ENCODE assay signal across 23 cellular contexts in genomic region chr5:31036407-31036806, GRCh38.
DNase-seq lines count a peak whose midpoint lies in the region; ATAC-seq, FAIRE-seq and TF ChIP-seq lines count a peak whose summit lies in the region.
"Had no signal": no experiment of that assay in that cellular context is flagged by ENCODE, and none has a peak within 500 bp of the region (broad histone marks: within the 10 kb centered on the region; RNA-seq: fewer than 3 reads in every experiment).

No MANE protein-coding gene starts in this region.

- no peak for TF ChIP-seq RAD21 in A549 (conservative IDR thresholded peaks at IDR 0.05 in 1 of 2, IDR thresholded peaks at IDR 0.05 in 1 of 2)

- TF ChIP-seq EP300 in A549 (IDR thresholded peaks at IDR 0.05), result no peak

- no peaks in the 10 kb centered on the region for H3K27me3 Mint-ChIP-seq in stimulated activated naive CD8-positive, alpha-beta T cell treated with anti-CD3 and anti-CD28 coated beads, Interleukin-15, amount 100 ng/mL, for 72 hours
- H3K27me3 Mint-ChIP-seq: IgD-negative memory B cell had no signal

- no peak overlapping the region for H3K4me3 ChIP-seq in A549
- H3K4me3 ChIP-seq in SJCRH30, result no peak overlapping the region
- no peak overlapping the region for H3K4me3 ChIP-seq in BE2C (ENCODE audit: low read depth, low read length)
- H3K4me3 ChIP-seq: ascending aorta, heart right ventricle, thyroid gland had no signal

- POLR2A ChIA-PET in A549 (lab: Yijun Ruan, JAX), result no interaction called here

- no peak for ATAC-seq in A549
- no peak for ATAC-seq in stimulated activated naive CD8-positive, alpha-beta T cell treated with anti-CD3 and anti-CD28 coated beads, Interleukin-15, amount 100 ng/mL, for 72 hours
- ATAC-seq: CD8-positive, alpha-beta T cell; esophagus mucosa; heart right ventricle; stimulated activated effector memory CD8-positive, alpha-beta T cell treated with anti-CD3 and anti-CD28 coated beads, Interleukin-12 subunit alpha, Interleukin-12 subunit beta, amount 100 ng/mL, for 72 hours had no signal

- peaks cover 21 to 42% of the 10 kb centered on the region in 2 donors for H3K9me3 Mint-ChIP-seq in stimulated activated naive CD8-positive, alpha-beta T cell treated with anti-CD3 and anti-CD28 coated beads, Interleukin-15, amount 100 ng/mL, for 72 hours

- no peak for TF ChIP-seq POLR2A in A549 (IDR thresholded peaks at IDR 0.05; ENCODE audit: low read length)

- no peak for TF ChIP-seq CTCF in A549 (IDR thresholded peaks at IDR 0.05)
- no peak for TF ChIP-seq CTCF in BE2C (IDR thresholded peaks at IDR 0.05; ENCODE audit: low read depth, low read length)

- H3K27ac ChIP-seq in A549 (no peak overlapping the region), SJCRH30 (no peak overlapping the region)
- H3K27ac ChIP-seq: ascending aorta, heart right ventricle, thyroid gland had no signal

- DNase-seq in A549 (ENCODE audit: low read depth in 1 of 2, low spot score in 1 of 2), result no peak
- DNase-seq in HTR-8/SVneo (ENCODE audit: insufficient read length, low spot score), result peak; percentile 56
- DNase-seq in brain pericyte (ENCODE audit: low read depth, low spot score), result peak; percentile 13
- DNase-seq in glomerular visceral epithelial cell (ENCODE audit: extremely low spot score), result peak; percentile 35
- DNase-seq in stimulated activated naive CD8-positive, alpha-beta T cell treated with anti-CD3 and anti-CD28 coated beads, Interleukin-15, amount 100 ng/mL, for 72 hours, result no peak
- DNase-seq in SJCRH30, result no peak
- DNase-seq in BE2C, result no peak
- DNase-seq in NCI-H1436 treated with DMSO at 0.1 percent for 48 hours (lab: John Stamatoyannopoulos, UW), result no peak
- DNase-seq: 8988T; activated CD4-positive, alpha-beta T cell treated with anti-CD3 and anti-CD28 coated beads, Interleukin-2, amount 50 U/mL, for 1 hour; CD8-positive, alpha-beta T cell; DMS79; heart right ventricle; NCI-H187 treated with DMSO at 0.1 percent for 48 hours; nephron progenitor cell; stimulated activated CD4-positive, alpha-beta T cell treated with anti-CD3 and anti-CD28 coated beads, Interleukin-15, amount 100 ng/mL, for 24 hours; thyroid gland had no signal

- H3K4me1 Mint-ChIP-seq in stimulated activated naive CD8-positive, alpha-beta T cell treated with anti-CD3 and anti-CD28 coated beads, Interleukin-15, amount 100 ng/mL, for 72 hours, result no peaks in the 10 kb centered on the region
- H3K4me1 Mint-ChIP-seq: IgD-negative memory B cell; nephron progenitor cell; stimulated activated effector memory CD8-positive, alpha-beta T cell treated with anti-CD3 and anti-CD28 coated beads, Interleukin-12 subunit alpha, Interleukin-12 subunit beta, amount 100 ng/mL, for 72 hours had no signal

- no peak overlapping the region for H3K4me2 ChIP-seq in A549

- H3K27me3 ChIP-seq in SJCRH30, result no peaks in the 10 kb centered on the region
- no peaks in the 10 kb centered on the region for H3K27me3 ChIP-seq in BE2C
- H3K27me3 ChIP-seq: ascending aorta, heart right ventricle, thyroid gland had no signal

- CTCF ChIA-PET in A549 (lab: Yijun Ruan, JAX), result no interaction called here

- no peak overlapping the region for H3K4me3 Mint-ChIP-seq in stimulated activated naive CD8-positive, alpha-beta T cell treated with anti-CD3 and anti-CD28 coated beads, Interleukin-15, amount 100 ng/mL, for 72 hours
- H3K4me3 Mint-ChIP-seq: CD8-positive, alpha-beta T cell; IgD-negative memory B cell; nephron progenitor cell; stimulated activated effector memory CD8-positive, alpha-beta T cell treated with anti-CD3 and anti-CD28 coated beads, Interleukin-12 subunit alpha, Interleukin-12 subunit beta, amount 100 ng/mL, for 72 hours had no signal

- 27% methylated on average over 4 of the region's 4 CpGs for WGBS in A549 (ENCODE audit: missing lambda C conversion rate)

- H3K9me3 ChIP-seq in A549 (no peaks in the 10 kb centered on the region), SJCRH30 (replicated peaks) (no peaks in the 10 kb centered on the region), BE2C (no peaks in the 10 kb centered on the region)
- H3K9me3 ChIP-seq: thyroid gland had no signal

- peak; percentile 59 for FAIRE-seq in A549 (lab: Jason Lieb, UNC)
- peak; percentile 69 for FAIRE-seq in HTR-8/SVneo (lab: Jason Lieb, UNC)
- FAIRE-seq: H1, TTC549 had no signal

- H3K36me3 ChIP-seq in SJCRH30 (no peaks in the 10 kb centered on the region), BE2C (no peaks in the 10 kb centered on the region)
- H3K36me3 ChIP-seq: ascending aorta, heart right ventricle, thyroid gland had no signal

- H3K27ac Mint-ChIP-seq in stimulated activated naive CD8-positive, alpha-beta T cell treated with anti-CD3 and anti-CD28 coated beads, Interleukin-15, amount 100 ng/mL, for 72 hours, result no peak overlapping the region
- H3K27ac Mint-ChIP-seq: CD8-positive, alpha-beta T cell; IgD-negative memory B cell; stimulated activated effector memory CD8-positive, alpha-beta T cell treated with anti-CD3 and anti-CD28 coated beads, Interleukin-12 subunit alpha, Interleukin-12 subunit beta, amount 100 ng/mL, for 72 hours had no signal

- H3K4me1 ChIP-seq in A549 (no peaks in the 10 kb centered on the region), SJCRH30 (peaks cover 7% of the 10 kb centered on the region), BE2C (no peaks in the 10 kb centered on the region; the same call in 1 of the 2 replicates)
- H3K4me1 ChIP-seq: ascending aorta, heart right ventricle, thyroid gland had no signal

TF ChIP-seq in A549, 52 proteins besides CTCF, POLR2A, EP300 and RAD21:
- TF ChIP-seq ZSCAN20 (CRISPR knock-in tag; IDR thresholded peaks at IDR 0.05) (no peak), RFX5 (IDR thresholded peaks at IDR 0.05) (no peak), REST (IDR thresholded peaks at IDR 0.05) (no peak), MAFK (IDR thresholded peaks at IDR 0.05; ENCODE audit: partially characterized antibody) (no peak), MAX (IDR thresholded peaks at IDR 0.05) (no peak), HDAC2 (IDR thresholded peaks at IDR 0.05) (no peak)
TF ChIP-seq in A549: peak in this region for 0.

Comparison
In these comparisons a context has a peak if more than half of its experiments do, and no peak if none do; other contexts are left out.
1. DNase-seq: peak in HTR-8/SVneo (single experiment), brain pericyte (single experiment) and glomerular visceral epithelial cell (single experiment); none in A549 (0 of 2), stimulated activated naive CD8-positive, alpha-beta T cell treated with anti-CD3 and anti-CD28 coated beads, Interleukin-15, amount 100 ng/mL, for 72 hours (0 of 2), SJCRH30 (0 of 2), BE2C (single experiment) and NCI-H1436 treated with DMSO at 0.1 percent for 48 hours (single experiment).